8 cellular contexts compared by ENCODE assay signal in the genomic region with DNA sequence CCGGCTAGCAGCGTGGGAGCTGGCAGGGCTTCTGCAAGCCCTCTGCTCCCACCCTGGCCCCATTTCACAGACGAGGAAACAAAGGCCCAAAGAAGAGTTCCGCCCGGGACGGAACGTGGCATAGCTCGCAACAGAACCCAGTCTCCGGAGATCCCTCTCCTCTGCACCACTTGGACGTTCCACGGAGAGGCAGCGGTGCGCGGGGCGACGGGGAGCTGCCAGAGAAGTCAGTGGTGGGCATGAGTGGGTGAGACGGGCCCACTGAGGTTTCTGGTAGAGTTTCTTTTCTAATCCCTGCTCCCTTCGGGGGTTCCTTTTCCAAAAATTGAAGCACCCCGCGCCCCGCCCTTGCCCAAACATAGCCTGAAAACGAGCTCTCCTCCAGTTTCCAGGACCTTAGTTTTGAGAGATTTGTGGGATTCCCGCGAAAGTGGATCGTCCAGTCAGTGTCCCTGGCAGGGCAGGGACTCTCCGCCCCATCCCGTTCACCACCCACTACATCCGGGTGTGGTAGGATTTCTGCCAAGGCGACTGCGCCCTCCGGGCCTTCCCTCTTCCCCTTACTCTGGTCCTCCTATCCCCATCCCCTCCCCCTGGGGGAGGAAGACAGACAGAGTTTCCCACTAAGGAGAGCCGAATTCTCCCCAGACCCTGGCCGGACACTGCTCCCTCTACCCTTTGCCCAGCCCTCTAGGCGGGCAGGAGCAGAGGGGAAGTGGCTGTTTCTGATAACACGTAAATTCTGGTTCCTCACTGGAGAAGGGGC. TPM values are rescaled to one million over a fixed set of nuclear protein-coding genes. Genes with fewer than 3 reads are reported as not detected.
DNase-seq lines count a peak whose midpoint lies in the region; ATAC-seq and TF ChIP-seq lines count a peak whose summit lies in the region.

No MANE protein-coding gene starts in this region.

- H3K27ac Mint-ChIP-seq in activated CD4-positive, alpha-beta memory T cell treated with anti-CD3 and anti-CD28 coated beads, Interleukin-2, amount 10 ng/mL, durations not matched to agents 7 days and 5 days = no peak overlapping the region

- no peak for TF ChIP-seq CTCF in AG09319 (IDR thresholded peaks at IDR 0.05; ENCODE audit: low read depth, low read length)

- no peaks in the 10 kb centered on the region for H3K9me3 Mint-ChIP-seq in activated CD4-positive, alpha-beta memory T cell treated with anti-CD3 and anti-CD28 coated beads, Interleukin-2, amount 10 ng/mL, durations not matched to agents 7 days and 5 days

- DNase-seq in AG09319 (ENCODE audit: extremely low read depth, low read depth) (peak; percentile 36), globus pallidus (ENCODE audit: low spot score) (peak; percentile 74), nucleus accumbens (lab: John Stamatoyannopoulos, UW) (peak in 39 of 56 donors; percentile 25 to 75 (median 54))
- no peak for DNase-seq in activated CD4-positive, alpha-beta memory T cell treated with anti-CD3 and anti-CD28 coated beads, Interleukin-2, amount 10 ng/mL, durations not matched to agents 7 days and 5 days
- no peak for DNase-seq in effector CD8-positive, alpha-beta T cell (lab: John Stamatoyannopoulos, UW)

- peak overlapping the region; percentile 48 for H3K4me3 Mint-ChIP-seq in activated CD4-positive, alpha-beta memory T cell treated with anti-CD3 and anti-CD28 coated beads, Interleukin-2, amount 10 ng/mL, durations not matched to agents 7 days and 5 days

- CTCF ChIA-PET in activated CD4-positive, alpha-beta memory T cell treated with anti-CD3 and anti-CD28 coated beads, Interleukin-2, amount 10 ng/mL, durations not matched to agents 7 days and 5 days (lab: Charles Lee) = interaction anchor here (0.6 to 3.0 kb wide), 31 partner anchors 11 to 568 kb away, joined by 3 to 52 read pairs (median 5); no protein-coding TSS in a partner anchor

- POLR2A ChIA-PET in activated CD4-positive, alpha-beta memory T cell treated with anti-CD3 and anti-CD28 coated beads, Interleukin-2, amount 10 ng/mL, durations not matched to agents 7 days and 5 days (lab: Charles Lee) = interaction anchor here (1.0 to 1.2 kb wide), 5 partner anchors 38 to 58 kb away, joined by 3 to 4 read pairs (median 4); no protein-coding TSS in a partner anchor

- ATAC-seq in GM18868 (IDR thresholded peaks at IDR 0.05; ENCODE audit: unreplicated experiment) = peak; percentile 16
- peak; percentile 13 for ATAC-seq in HG03460 (IDR thresholded peaks at IDR 0.05; ENCODE audit: unreplicated experiment)
- no peak for ATAC-seq in HG02588 (IDR thresholded peaks at IDR 0.05; ENCODE audit: unreplicated experiment)

- peaks cover 13% of the 10 kb centered on the region for H3K4me1 Mint-ChIP-seq in activated CD4-positive, alpha-beta memory T cell treated with anti-CD3 and anti-CD28 coated beads, Interleukin-2, amount 10 ng/mL, durations not matched to agents 7 days and 5 days

- peaks cover 59% of the 10 kb centered on the region for H3K27me3 Mint-ChIP-seq in activated CD4-positive, alpha-beta memory T cell treated with anti-CD3 and anti-CD28 coated beads, Interleukin-2, amount 10 ng/mL, durations not matched to agents 7 days and 5 days

- no peaks in the 10 kb centered on the region for H3K36me3 Mint-ChIP-seq in activated CD4-positive, alpha-beta memory T cell treated with anti-CD3 and anti-CD28 coated beads, Interleukin-2, amount 10 ng/mL, durations not matched to agents 7 days and 5 days (ENCODE audit: low read depth)

RNA-seq across cellular contexts. Expression of a gene that starts 0.8 kb away (rescaled TPM):
- 1 to 10 TPM; 1.7 to 1.9 TPM for total RNA-seq in activated CD4-positive, alpha-beta memory T cell treated with anti-CD3 and anti-CD28 coated beads, Interleukin-2, amount 10 ng/mL, durations not matched to agents 7 days and 5 days

Comparison
In these comparisons a context has a peak if more than half of its experiments do, and no peak if none do; other contexts are left out.
1. DNase-seq: peak in AG09319 (single experiment), globus pallidus (single experiment) and nucleus accumbens (39 of 56); none in activated CD4-positive, alpha-beta memory T cell treated with anti-CD3 and anti-CD28 coated beads, Interleukin-2, amount 10 ng/mL, durations not matched to agents 7 days and 5 days (single experiment) and effector CD8-positive, alpha-beta T cell (single experiment).